In genomic region chr12:14258468-14258947, GRCh38 we compare ENCODE assay signal across 9 cellular contexts.
DNase-seq lines count a peak whose midpoint lies in the region; ATAC-seq and TF ChIP-seq lines count a peak whose summit lies in the region.
"Had no signal": no experiment of that assay in that cellular context is flagged by ENCODE, and none has a peak within 500 bp of the region (broad histone marks: within the 10 kb centered on the region; RNA-seq: fewer than 3 reads in every experiment).

No MANE protein-coding gene starts in this region.

- H3K27ac ChIP-seq in breast epithelium (peak overlapping the region; percentile 91 to 94), ascending aorta (peak overlapping the region; percentile 83 to 87), muscle layer of duodenum (ENCODE audit: low read length) (peak overlapping the region; percentile 86), urinary bladder (ENCODE audit: low read depth) (peak overlapping the region; percentile 40)

- no peaks in the 10 kb centered on the region for H3K9me3 Mint-ChIP-seq in MCF 10A (ENCODE audit: unreplicated experiment)

- ATAC-seq in HG02840 (IDR thresholded peaks at IDR 0.05; ENCODE audit: low FRiP score, unreplicated experiment) = no peak

- intact Hi-C loops in breast epithelium (cut with DNase I; ENCODE audit: low total_unique reads) (loop anchor here (10.0 kb wide), 1 partner anchor 736 kb away; no protein-coding TSS in a partner anchor), MCF 10A (cut with micrococcal nuclease) (no loop called here), ascending aorta (cut with DNase I) (loop anchor here (5.0 kb wide), 3 partner anchors 129 to 394 kb away; no protein-coding TSS in a partner anchor)

- H3K4me1 Mint-ChIP-seq in MCF 10A (ENCODE audit: insufficient read depth, unreplicated experiment) = peaks cover 20% of the 10 kb centered on the region

- no peak for TF ChIP-seq CTCF in breast epithelium (IDR thresholded peaks at IDR 0.05)
- TF ChIP-seq CTCF in MCF 10A (IDR thresholded peaks at IDR 0.05; ENCODE audit: unreplicated experiment) = no peak
- TF ChIP-seq CTCF in ascending aorta (IDR thresholded peaks at IDR 0.05) = no peak

- H3K4me3 Mint-ChIP-seq in MCF 10A (ENCODE audit: unreplicated experiment) = no peak overlapping the region

- H3K4me3 ChIP-seq in breast epithelium (peak overlapping the region in 2 of 3 donors; percentile 17 to 42), ascending aorta (no peak overlapping the region), muscle layer of duodenum (ENCODE audit: low read depth in 1 of 2, low read length in 2 of 2) (peak overlapping the region in 1 of 2 donors; percentile 15), urinary bladder (ENCODE audit: low read depth, low read length) (no peak overlapping the region)

- peaks cover 10 to 21% of the 10 kb centered on the region in 2 donors for H3K4me1 ChIP-seq in breast epithelium
- peaks cover 16 to 41% of the 10 kb centered on the region in 2 donors for H3K4me1 ChIP-seq in ascending aorta
- H3K4me1 ChIP-seq in muscle layer of duodenum (ENCODE audit: control insufficient read depth in 1 of 2, insufficient read depth in 2 of 2, low read length in 2 of 2) = peaks cover 20 to 49% of the 10 kb centered on the region in 2 donors
- H3K4me1 ChIP-seq in urinary bladder (ENCODE audit: insufficient read depth) = no peaks in the 10 kb centered on the region

- POLR2A ChIA-PET in MCF 10A (lab: Yijun Ruan, JAX) = interaction anchor here (0.9 to 2.7 kb wide), 4 partner anchors 107 to 136 kb away, joined by 6 to 17 read pairs (median 8); partner anchors contain the start of gene ATF7IP

- no peaks in the 10 kb centered on the region for H3K36me3 Mint-ChIP-seq in MCF 10A (ENCODE audit: insufficient read depth, unreplicated experiment)

- CTCF ChIA-PET in MCF 10A (lab: Yijun Ruan, JAX) = interaction anchor here (1.6 to 1.8 kb wide), 3 partner anchors 9 to 107 kb away, joined by 4 to 7 read pairs (median 6); partner anchors contain the start of gene ATF7IP

- no peaks in the 10 kb centered on the region for H3K9me3 ChIP-seq in breast epithelium
- no peaks in the 10 kb centered on the region for H3K9me3 ChIP-seq in ascending aorta
- peaks cover 0 to 3% of the 10 kb centered on the region in 2 donors for H3K9me3 ChIP-seq in muscle layer of duodenum (ENCODE audit: control insufficient read depth in 1 of 2, low read length in 2 of 2)

- DNase-seq in breast epithelium (ENCODE audit: low spot score in 2 of 2) (no peak), MCF 10A (ENCODE audit: unreplicated experiment) (no peak), ascending aorta (ENCODE audit: low spot score in 2 of 2) (no peak), COLO668 (lab: John Stamatoyannopoulos, UW; ENCODE audit: unreplicated experiment) (no peak), NCI-H1105 (lab: John Stamatoyannopoulos, UW) (no peak)
- DNase-seq: activated CD4-positive, alpha-beta T cell treated with anti-CD3 and anti-CD28 coated beads, Interleukin-2, amount 50 U/mL, for 48 hours had no signal

- 33% methylated on average over 4 of the region's 4 CpGs for WGBS in urinary bladder

- BruUV-seq in MCF 10A (replicated peaks; lab: Mats Ljungman, UMichigan) = no TSS peak

- no peaks in the 10 kb centered on the region for H3K27me3 Mint-ChIP-seq in MCF 10A (ENCODE audit: insufficient read depth, unreplicated experiment)

- H3K36me3 ChIP-seq in breast epithelium = no peaks in the 10 kb centered on the region
- H3K36me3 ChIP-seq in ascending aorta = no peaks in the 10 kb centered on the region
- no peaks in the 10 kb centered on the region for H3K36me3 ChIP-seq in muscle layer of duodenum (ENCODE audit: control insufficient read depth in 1 of 2, insufficient read depth in 2 of 2, low read length in 2 of 2)
- no peaks in the 10 kb centered on the region for H3K36me3 ChIP-seq in urinary bladder (ENCODE audit: insufficient read depth)

- TF ChIP-seq POLR2A in breast epithelium (IDR thresholded peaks at IDR 0.05) = no peak

- no peak overlapping the region for H3K27ac Mint-ChIP-seq in MCF 10A (ENCODE audit: low read depth, unreplicated experiment)

- no peaks in the 10 kb centered on the region for H3K27me3 ChIP-seq in breast epithelium
- no peaks in the 10 kb centered on the region for H3K27me3 ChIP-seq in ascending aorta
- H3K27me3 ChIP-seq in muscle layer of duodenum (ENCODE audit: low read depth, low read length) = no peaks in the 10 kb centered on the region

Comparison
In these comparisons a context has a peak if more than half of its experiments do, and no peak if none do; other contexts are left out.
1. H3K27ac ChIP-seq: peak in every context shown above with its lines; median percentile 92 in breast epithelium; 86 in muscle layer of duodenum; 85 in ascending aorta; 40 in urinary bladder.
2. H3K4me3 ChIP-seq: peak in breast epithelium (2 of 3); none in ascending aorta (0 of 2) and urinary bladder (single experiment).